In the genomic region with DNA sequence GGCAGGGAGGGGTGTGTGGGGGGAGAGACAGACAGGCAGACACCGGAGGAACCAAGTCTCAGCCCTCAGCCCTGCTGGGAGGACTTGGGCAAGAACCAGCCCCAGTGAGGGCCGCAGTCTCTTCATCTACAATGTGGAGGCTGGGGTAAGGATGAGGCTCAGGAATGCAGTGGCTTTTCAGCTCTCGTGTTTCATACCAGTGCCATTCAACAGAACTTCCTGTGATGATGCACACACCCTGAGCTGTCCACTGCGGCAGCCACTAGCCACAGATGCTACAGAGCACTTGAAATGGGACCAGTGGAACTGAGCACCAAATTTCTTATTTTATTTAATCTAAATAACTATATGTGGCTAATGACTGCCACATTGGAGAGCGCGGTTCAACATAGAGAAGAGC, we compare ENCODE assay signal across 13 cellular contexts. TPM values are rescaled to one million over a fixed set of nuclear protein-coding genes. Genes with fewer than 3 reads are reported as not detected.
DNase-seq lines count a peak whose midpoint lies in the region; TF ChIP-seq lines count a peak whose summit lies in the region.
"Had no signal": no experiment of that assay in that cellular context is flagged by ENCODE, and none has a peak within 500 bp of the region (broad histone marks: within the 10 kb centered on the region; RNA-seq: fewer than 3 reads in every experiment).

No MANE protein-coding gene starts in this region.

- no peak overlapping the region for H2BK5ac ChIP-seq in trophoblast cell (ENCODE audit: low read depth, low read length, poor library complexity)

- H3K4ac ChIP-seq in trophoblast cell (ENCODE audit: low read depth, low read length): no peak overlapping the region

- H4K12ac ChIP-seq in trophoblast cell (ENCODE audit: low read depth, low read length): no peak overlapping the region

- H3K4me3 ChIP-seq in brain microvascular endothelial cell (ENCODE audit: low read depth, low read length) (no peak overlapping the region), kidney epithelial cell (ENCODE audit: low read depth, low read length) (no peak overlapping the region), trophoblast cell (ENCODE audit: low read depth, low read length) (no peak overlapping the region)
- H3K4me3 ChIP-seq: pancreas, tibial nerve had no signal

- H4K8ac ChIP-seq in trophoblast cell (ENCODE audit: low read depth, low read length): no peak overlapping the region

- no peak overlapping the region for H2AK5ac ChIP-seq in trophoblast cell (ENCODE audit: low read length)

- no peaks in the 10 kb centered on the region for H3K79me2 ChIP-seq in trophoblast cell (ENCODE audit: control insufficient read depth, insufficient read depth, low read length, poor library complexity)

- in situ Hi-C loops in brain microvascular endothelial cell (cut with HindIII; ENCODE audit: low pct_ligation_motif_present, low sequenced_read_pairs) (no loop called here), GM13976 (cut with MboI; ENCODE audit: low sequenced_read_pairs, unreplicated experiment) (no loop called here)

- H3K27ac ChIP-seq in brain microvascular endothelial cell (no peak overlapping the region), trophoblast cell (ENCODE audit: low read depth, low read length) (no peak overlapping the region)
- H3K27ac ChIP-seq: epithelial cell of prostate, pancreas, tibial nerve had no signal

- no peak overlapping the region for H4K91ac ChIP-seq in trophoblast cell (ENCODE audit: low read depth, low read length)

- H3K9ac ChIP-seq in trophoblast cell (ENCODE audit: low read length): no peak overlapping the region

- no peak overlapping the region for H3K14ac ChIP-seq in trophoblast cell (ENCODE audit: low read length)

- no CpG with 5 or more reads among the region's 6 CpGs for WGBS in trophoblast cell (ENCODE audit: extremely low coverage, insufficient coverage, insufficient read length)

- H2AFZ ChIP-seq in trophoblast cell (ENCODE audit: insufficient read depth, low read length, poor library complexity): no peak overlapping the region

- no peaks in the 10 kb centered on the region for H3K27me3 ChIP-seq in brain microvascular endothelial cell (replicated peaks)
- H3K27me3 ChIP-seq in kidney epithelial cell (ENCODE audit: control insufficient read depth, insufficient read depth, low read length): no peaks in the 10 kb centered on the region
- no peaks in the 10 kb centered on the region for H3K27me3 ChIP-seq in trophoblast cell (ENCODE audit: insufficient read depth, low read length)
- H3K27me3 ChIP-seq: pancreas, tibial nerve had no signal

- TF ChIP-seq CTCF in brain microvascular endothelial cell (IDR thresholded peaks at IDR 0.05; ENCODE audit: low read depth, low read length, missing control alignments): no peak
- TF ChIP-seq CTCF in kidney epithelial cell (IDR thresholded peaks at IDR 0.05; ENCODE audit: insufficient read depth, low read length, poor library complexity, severe bottlenecking): no peak
- no peak for TF ChIP-seq CTCF in GM13976 (IDR thresholded peaks at IDR 0.05; ENCODE audit: borderline replicate concordance, control extremely low read depth, extremely low read depth, insufficient read depth, missing control alignments)

- DNase-seq in AG08396 (ENCODE audit: low spot score) (peak; percentile 80), M059J (ENCODE audit: low read depth) (peak; percentile 95), brain microvascular endothelial cell (peak; percentile 79), kidney epithelial cell (ENCODE audit: low read depth) (peak; percentile 56), GM13976 (ENCODE audit: low spot score) (no peak), GOT3 (lab: John Stamatoyannopoulos, UW) (no peak), trophoblast cell (no peak), ureter (ENCODE audit: low spot score) (no peak)
- DNase-seq: activated CD4-positive, alpha-beta T cell treated with anti-CD3 and anti-CD28 coated beads, Interleukin-2, amount 10 ng/mL, durations not matched to agents 24 days and 14 days; DMS153; pancreas had no signal

- H3K36me3 ChIP-seq in brain microvascular endothelial cell (replicated peaks): no peaks in the 10 kb centered on the region
- H3K36me3 ChIP-seq in kidney epithelial cell (ENCODE audit: control insufficient read depth, insufficient read depth, low read length): no peaks in the 10 kb centered on the region
- no peaks in the 10 kb centered on the region for H3K36me3 ChIP-seq in trophoblast cell (ENCODE audit: control insufficient read depth in 1 of 2, insufficient read depth in 2 of 2, low read length in 2 of 2)
- H3K36me3 ChIP-seq: pancreas, tibial nerve had no signal

- no peak overlapping the region for H3K4me2 ChIP-seq in trophoblast cell (ENCODE audit: low read length)

- H3K18ac ChIP-seq in trophoblast cell (ENCODE audit: low read length): no peak overlapping the region

- H3K79me1 ChIP-seq in trophoblast cell (ENCODE audit: low read length): no peaks in the 10 kb centered on the region

- H3K4me1 ChIP-seq in trophoblast cell (ENCODE audit: control insufficient read depth in 1 of 2, insufficient read depth in 2 of 2, low read length in 2 of 2): no peaks in the 10 kb centered on the region
- H3K4me1 ChIP-seq: pancreas, tibial nerve had no signal

- H3K23ac ChIP-seq in trophoblast cell (ENCODE audit: low read length): no peak overlapping the region

- H2BK12ac ChIP-seq in trophoblast cell (ENCODE audit: low read length): no peak overlapping the region

- H3K9me3 ChIP-seq in trophoblast cell (ENCODE audit: insufficient read depth, low read depth, low read length): no peaks in the 10 kb centered on the region
- H3K9me3 ChIP-seq: pancreas, tibial nerve had no signal

- H2BK120ac ChIP-seq in trophoblast cell (ENCODE audit: insufficient read depth, low read length, poor library complexity): no peak overlapping the region

RNA-seq across cellular contexts. Expression of a gene that starts 10.7 kb away (rescaled TPM):
- total RNA-seq in M059J (2014; rRNA removed; shearing (Covaris generic)): 0.17 and 1.0 TPM in 2 replicates
- total RNA-seq in kidney epithelial cell (not detected in 2 replicates), ureter (1.4 TPM)
- 0.21 and 0.40 TPM in 2 replicates for polyA plus RNA-seq in trophoblast cell (2013)
- total RNA-seq: activated CD4-positive, alpha-beta T cell treated with anti-CD3 and anti-CD28 coated beads, Interleukin-2, amount 10 ng/mL, durations not matched to agents 24 days and 14 days had no signal

RNA-seq across cellular contexts. Expression of a gene that starts 23.8 kb away (rescaled TPM):
- total RNA-seq in M059J (2014; rRNA removed; shearing (Covaris generic)): 32.7 and 51.2 TPM in 2 replicates
- total RNA-seq in kidney epithelial cell (2.4 TPM in 2 replicates), ureter (0.65 TPM)
- 5.1 and 5.3 TPM in 2 replicates for polyA plus RNA-seq in trophoblast cell (2013)
- total RNA-seq: activated CD4-positive, alpha-beta T cell treated with anti-CD3 and anti-CD28 coated beads, Interleukin-2, amount 10 ng/mL, durations not matched to agents 24 days and 14 days had no signal
- polyA plus RNA-seq: pancreas had no signal

Comparison
In these comparisons a context has a peak if more than half of its experiments do, and no peak if none do; other contexts are left out.
1. DNase-seq: peak in AG08396 (single experiment), M059J (single experiment), brain microvascular endothelial cell (single experiment) and kidney epithelial cell (single experiment); none in GM13976 (single experiment), GOT3 (single experiment), trophoblast cell (0 of 2) and ureter (single experiment).